ENCODE assay signal across 1 cellular context in the genomic region with DNA sequence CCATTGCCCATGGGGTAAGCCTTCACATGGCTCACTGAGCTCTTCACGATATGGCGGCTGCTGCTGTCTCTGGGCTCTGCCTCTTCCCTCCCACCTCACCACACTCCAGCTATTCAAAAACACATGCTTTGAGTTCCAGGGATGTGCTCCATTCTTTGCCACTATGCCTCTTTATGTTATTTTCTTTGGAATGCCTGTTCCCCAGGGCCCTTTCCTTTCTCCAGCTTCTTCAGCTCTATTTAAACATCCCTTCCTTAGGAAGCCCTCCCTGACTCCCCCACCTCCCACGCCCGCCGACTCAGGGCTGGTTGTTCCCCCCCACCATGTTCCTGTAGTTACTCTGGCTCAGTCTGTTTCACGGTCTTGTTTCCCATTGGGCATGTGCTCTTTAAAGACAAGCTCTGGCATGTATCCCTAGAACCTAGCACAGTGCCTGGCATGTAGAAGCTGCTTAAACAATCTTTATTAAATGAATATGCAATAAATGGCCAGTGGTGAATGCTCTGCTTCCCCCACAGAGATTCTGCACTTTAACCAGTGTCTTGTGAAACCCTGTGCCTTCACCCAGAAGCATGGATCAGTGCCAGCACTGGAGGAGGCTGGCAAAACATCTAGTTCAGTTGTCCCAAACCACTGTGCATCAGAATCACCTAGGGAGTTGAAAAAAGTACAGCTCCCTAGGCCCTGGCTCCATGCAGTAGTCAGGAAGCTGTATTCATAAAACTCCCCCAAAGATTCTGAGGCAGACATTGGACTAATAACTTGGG.
TF ChIP-seq lines count a peak whose summit lies in the region.

No MANE protein-coding gene starts in this region.

TF ChIP-seq in K562, 482 proteins besides CTCF, POLR2A, EP300 and RAD21:
- peak; percentile 47; the same call in 1 of the 2 replicates for TF ChIP-seq EGR1 (conservative IDR thresholded peaks at IDR 0.05)
- TF ChIP-seq FOS (IDR thresholded peaks at IDR 0.05; ENCODE audit: extremely low read depth, insufficient read length) = no peak
- TF ChIP-seq MAFG (tag; conservative IDR thresholded peaks at IDR 0.05) = no peak
- TF ChIP-seq MCM5 (IDR thresholded peaks at IDR 0.05; ENCODE audit: low read depth) = no peak
